ENCODE assay signal across 13 cellular contexts in the genomic region with DNA sequence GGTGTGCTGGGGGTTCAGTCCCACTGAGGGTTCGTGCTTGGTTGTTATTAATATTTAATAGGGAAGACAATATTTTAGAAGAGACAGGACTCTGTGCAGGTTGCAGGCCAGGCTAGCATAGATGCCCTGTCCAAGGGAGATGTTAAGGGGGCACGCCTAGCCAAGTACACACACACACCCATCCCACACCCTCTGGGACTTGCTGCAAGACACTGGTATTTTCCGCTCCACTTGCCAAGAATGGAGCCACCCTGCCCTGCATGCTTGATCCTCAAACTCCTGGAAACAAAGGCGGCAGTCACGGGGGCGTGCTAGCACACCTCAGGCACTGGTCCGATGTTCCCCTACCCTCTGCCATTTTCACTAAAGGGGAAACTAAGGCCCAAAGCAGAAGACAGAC.
DNase-seq lines count a peak whose midpoint lies in the region; ATAC-seq and TF ChIP-seq lines count a peak whose summit lies in the region.
"Had no signal": no experiment of that assay in that cellular context is flagged by ENCODE, and none has a peak within 500 bp of the region (broad histone marks: within the 10 kb centered on the region; RNA-seq: fewer than 3 reads in every experiment).

No MANE protein-coding gene starts in this region.

- no peak overlapping the region for H4K5ac ChIP-seq in H9 (ENCODE audit: insufficient read length, low read depth, low read length)

- peaks cover 23% of the 10 kb centered on the region; the same call in 1 of the 2 replicates for H3K79me2 ChIP-seq in H9 (ENCODE audit: insufficient read depth, low read length)

- H3K36me3 Mint-ChIP-seq in H9 (ENCODE audit: insufficient read depth in 1 of 3, low read depth in 3 of 3) (0 out of 7 replicates have a peak, but pooled peaks cover 0 to 4% (median 0%) of the 10 kb centered on the region in 3 experiments), chondrocyte (ENCODE audit: low read depth) (no peaks in the 10 kb centered on the region)
- no peaks in the 10 kb centered on the region for H3K36me3 Mint-ChIP-seq in CD8-positive, alpha-beta memory T cell

- no peak overlapping the region for H3K56ac ChIP-seq in H9 (ENCODE audit: insufficient read length, low read depth, low read length)

- peaks cover 3% of the 10 kb centered on the region for H3K79me1 ChIP-seq in H9 (ENCODE audit: insufficient read depth, low read depth, low read length, poor library complexity, severe bottlenecking)

- no peak for ATAC-seq in HG02852 (IDR thresholded peaks at IDR 0.05; ENCODE audit: unreplicated experiment)

- H4K8ac ChIP-seq in H9 (replicated peaks; ENCODE audit: insufficient read length, low read depth, low read length), result no peak overlapping the region

- H3K9ac ChIP-seq in H9 (ENCODE audit: extremely low read depth, insufficient read length, low read length) (no peak overlapping the region), skeletal muscle tissue (ENCODE audit: low read depth in 1 of 3, low read length in 3 of 3) (no peak overlapping the region)

- H3T11ph ChIP-seq in H9 (ENCODE audit: low read length), result no peak overlapping the region

- H3K27me3 Mint-ChIP-seq in H9 (ENCODE audit: low read depth) (no peaks in the 10 kb centered on the region), chondrocyte (ENCODE audit: low read depth) (no peaks in the 10 kb centered on the region)
- peaks cover 0 to 1% of the 10 kb centered on the region in 2 donors for H3K27me3 Mint-ChIP-seq in CD8-positive, alpha-beta memory T cell

- no peak overlapping the region for H4K91ac ChIP-seq in H9 (ENCODE audit: insufficient read length, low read depth, low read length)

- no peak overlapping the region for H2BK120ac ChIP-seq in H9 (ENCODE audit: low read depth, low read length, poor library complexity, severe bottlenecking)

- no peak overlapping the region for H3K4ac ChIP-seq in H9 (ENCODE audit: low read depth, low read length)

- H2BK20ac ChIP-seq in H9 (ENCODE audit: low read depth, low read length, poor library complexity, severe bottlenecking), result no peak overlapping the region

- no peak overlapping the region for H3K4me2 ChIP-seq in H9 (ENCODE audit: insufficient read depth, insufficient read length, low read length)

- peak overlapping the region in 2 of 3 donors; percentile 13 to 35 for H3K4me3 ChIP-seq in skeletal muscle tissue (ENCODE audit: low read length in 3 of 3)
- H3K4me3 ChIP-seq in CD8-positive, alpha-beta memory T cell (ENCODE audit: low read length), result no peak overlapping the region

- CTCF ChIA-PET in CD8-positive, alpha-beta memory T cell (lab: Charles Lee), result no interaction called here

- no peak overlapping the region for H2BK12ac ChIP-seq in H9 (ENCODE audit: insufficient read length, low read depth, low read length)

- no peaks in the 10 kb centered on the region for H3K23me2 ChIP-seq in H9 (ENCODE audit: insufficient read length, low read depth, low read length, poor library complexity, severe bottlenecking)

- DNase-seq in H9 (no peak), chondrocyte (ENCODE audit: low spot score) (no peak), left kidney (ENCODE audit: low read depth, low spot score) (peak; percentile 42), midbrain (lab: John Stamatoyannopoulos, UW) (no peak), NCI-H510A treated with DMSO at 0.1 percent for 48 hours (lab: John Stamatoyannopoulos, UW) (no peak)
- DNase-seq in CD8-positive, alpha-beta memory T cell, result no peak
- DNase-seq: activated CD4-positive, alpha-beta T cell treated with anti-CD3 and anti-CD28 coated beads, Interleukin-2, amount 50 U/mL, for 4 hours; DND-41; KG1; mesendoderm; SHP77 treated with DMSO at 0.1 percent for 48 hours had no signal

- H3K36me3 ChIP-seq in skeletal muscle tissue (ENCODE audit: control insufficient read depth in 3 of 3, insufficient read depth in 3 of 3, low read length in 3 of 3), result no peaks in the 10 kb centered on the region
- H3K36me3 ChIP-seq in CD8-positive, alpha-beta memory T cell (ENCODE audit: insufficient read depth, low read length), result no peaks in the 10 kb centered on the region

- POLR2A ChIA-PET in CD8-positive, alpha-beta memory T cell (lab: Charles Lee), result no interaction called here

- no peak overlapping the region for H3K27ac ChIP-seq in H9 (ENCODE audit: insufficient read length, low read depth, low read length)
- no peak overlapping the region for H3K27ac ChIP-seq in skeletal muscle tissue (ENCODE audit: low read depth, low read length)
- no peak overlapping the region for H3K27ac ChIP-seq in CD8-positive, alpha-beta memory T cell (ENCODE audit: low read depth, low read length)

- no peak overlapping the region for H2BK15ac ChIP-seq in H9 (ENCODE audit: low read depth, low read length)

- no CpG with 5 or more reads among the region's 7 CpGs for WGBS in H9 (ENCODE audit: extremely low coverage, insufficient read length, low lambda C conversion rate)

- no peak overlapping the region for H3K23ac ChIP-seq in H9 (ENCODE audit: insufficient read length, low read depth, low read length)

- H2AK5ac ChIP-seq in H9 (ENCODE audit: insufficient read length, low read length), result no peak overlapping the region

- TF ChIP-seq CTCF in H9 (conservative IDR thresholded peaks at IDR 0.05), result no peak
- no peak for TF ChIP-seq CTCF in chondrocyte (IDR thresholded peaks at IDR 0.05)

- no peak overlapping the region for H2BK5ac ChIP-seq in H9 (ENCODE audit: insufficient read length, low read length)

- H3K18ac ChIP-seq in H9 (ENCODE audit: insufficient read length, low read depth, low read length), result no peak overlapping the region

- peaks cover 4% of the 10 kb centered on the region for H4K20me1 ChIP-seq in H9 (ENCODE audit: control insufficient read depth, insufficient read depth, insufficient read length)

- H3K9me3 Mint-ChIP-seq in H9 (no peaks in the 10 kb centered on the region), chondrocyte (ENCODE audit: low read depth) (no peaks in the 10 kb centered on the region)
- no peaks in the 10 kb centered on the region for H3K9me3 Mint-ChIP-seq in CD8-positive, alpha-beta memory T cell

- H3K4me1 Mint-ChIP-seq in H9, result peaks cover 94 to 95% of the 10 kb centered on the region in 2 experiments
- peaks cover 56% of the 10 kb centered on the region for H3K4me1 Mint-ChIP-seq in chondrocyte (ENCODE audit: low read depth)
- peaks cover 81 to 94% (median 87%) of the 10 kb centered on the region in 3 donors for H3K4me1 Mint-ChIP-seq in CD8-positive, alpha-beta memory T cell

- peaks cover 18% of the 10 kb centered on the region for H3K4me1 ChIP-seq in H9 (ENCODE audit: insufficient read depth, low read length)
- peaks cover 36 to 88% (median 68%) of the 10 kb centered on the region in 3 donors for H3K4me1 ChIP-seq in skeletal muscle tissue (ENCODE audit: control insufficient read depth in 3 of 3, insufficient read depth in 3 of 3, low read length in 3 of 3)
- H3K4me1 ChIP-seq in CD8-positive, alpha-beta memory T cell (ENCODE audit: insufficient read depth, low read length), result peaks cover 77% of the 10 kb centered on the region

- no peak overlapping the region for H3K4me3 Mint-ChIP-seq in H9
- H3K4me3 Mint-ChIP-seq in chondrocyte (ENCODE audit: unreplicated experiment), result no peak overlapping the region
- peak overlapping the region in 1 of 7 donors; percentile 63 for H3K4me3 Mint-ChIP-seq in CD8-positive, alpha-beta memory T cell

- no peaks in the 10 kb centered on the region for H3K27me3 ChIP-seq in H9 (ENCODE audit: insufficient read depth, low read length)
- H3K27me3 ChIP-seq in skeletal muscle tissue (ENCODE audit: control insufficient read depth in 3 of 3, insufficient read depth in 3 of 3, low read length in 3 of 3), result no peaks in the 10 kb centered on the region
- H3K27me3 ChIP-seq in CD8-positive, alpha-beta memory T cell (ENCODE audit: insufficient read depth, low read length, poor library complexity, severe bottlenecking), result no peaks in the 10 kb centered on the region

- H2AFZ ChIP-seq in H9 (ENCODE audit: low read length), result no peak overlapping the region

- H3K9me3 ChIP-seq in H9 (ENCODE audit: control insufficient read depth, low read depth, low read length) (no peaks in the 10 kb centered on the region), skeletal muscle tissue (ENCODE audit: control insufficient read depth in 3 of 3, low read length in 3 of 3) (no peaks in the 10 kb centered on the region)
- no peaks in the 10 kb centered on the region for H3K9me3 ChIP-seq in CD8-positive, alpha-beta memory T cell (ENCODE audit: low read length)

- H3K27ac Mint-ChIP-seq in H9 (peak overlapping the region in 2 of 3 experiments; percentile 25 to 95; a peak in 6 of 7 replicates), chondrocyte (ENCODE audit: unreplicated experiment) (peak overlapping the region; percentile 79)
- H3K27ac Mint-ChIP-seq in CD8-positive, alpha-beta memory T cell, result peak overlapping the region in 4 of 8 donors; percentile 9 to 87 (median 36)

- no peak overlapping the region for H3K14ac ChIP-seq in H9 (ENCODE audit: insufficient read depth, low read length)
